Comparison of ENCODE assay signal across 19 cellular contexts in genomic region chr1:201498621-201499020, GRCh38. TPM values are rescaled to one million over a fixed set of nuclear protein-coding genes. Genes with fewer than 3 reads are reported as not detected.
A peak's percentile ranks its signal among the peaks of the same experiment; 100 is the strongest.
DNase-seq lines count a peak whose midpoint lies in the region; ATAC-seq and TF ChIP-seq lines count a peak whose summit lies in the region.
"Had no signal": no experiment of that assay in that cellular context is flagged by ENCODE, and none has a peak within 500 bp of the region (broad histone marks: within the 10 kb centered on the region; RNA-seq: fewer than 3 reads in every experiment).

No MANE protein-coding gene starts in this region.

- H3K9me3 ChIP-seq in Peyer's patch (no peaks in the 10 kb centered on the region), muscle layer of colon (ENCODE audit: low read length) (no peaks in the 10 kb centered on the region)
- H3K9me3 ChIP-seq: adrenal gland, colonic mucosa, HAP-1, heart right ventricle, MG63 had no signal

- H3K4me3 ChIP-seq in Peyer's patch, result no peak overlapping the region
- peak overlapping the region in 1 of 2 donors; percentile 49 for H3K4me3 ChIP-seq in muscle layer of colon (ENCODE audit: low read depth in 1 of 2, low read length in 2 of 2)
- H3K4me3 ChIP-seq: adrenal gland, BLaER1, colonic mucosa, HAP-1, heart right ventricle, MG63 had no signal

- peak overlapping the region; percentile 44 for H3K9ac ChIP-seq in muscle layer of colon (ENCODE audit: low read length)
- H3K9ac ChIP-seq: BLaER1 had no signal

- no peaks in the 10 kb centered on the region for H3K9me3 Mint-ChIP-seq in chondrocyte (ENCODE audit: low read depth)
- H3K9me3 Mint-ChIP-seq: T-helper 2 cell treated with Interferon-gamma antibody and Interleukin-4, amounts not matched to agents 5 μg/mL and 100 μg/mL, for 36 hours had no signal

- H3K4me1 ChIP-seq in Peyer's patch, result peaks cover 0 to 72% (median 0%) of the 10 kb centered on the region in 4 donors
- peaks cover 90% of the 10 kb centered on the region for H3K4me1 ChIP-seq in muscle layer of colon (ENCODE audit: insufficient read depth, low read length)
- H3K4me1 ChIP-seq: colonic mucosa had no signal

- H3K27ac ChIP-seq in Peyer's patch, result peak overlapping the region in 3 of 4 donors; percentile 83 to 96 (median 96)
- H3K27ac ChIP-seq in muscle layer of colon (ENCODE audit: low read depth, low read length), result peak overlapping the region; percentile 99
- peak overlapping the region; percentile 99 for H3K27ac ChIP-seq in temporal lobe (ENCODE audit: low read depth, low read length)
- H3K27ac ChIP-seq: BLaER1 had no signal

- H3K27me3 Mint-ChIP-seq in chondrocyte (ENCODE audit: low read depth), result no peaks in the 10 kb centered on the region

- H3K36me3 ChIP-seq in Peyer's patch, result peaks cover 0 to 24% (median 0%) of the 10 kb centered on the region in 3 donors
- H3K36me3 ChIP-seq in muscle layer of colon (ENCODE audit: insufficient read depth, low read length), result peaks cover 74% of the 10 kb centered on the region
- H3K36me3 ChIP-seq: HAP-1 had no signal

- H3K36me3 Mint-ChIP-seq in chondrocyte (ENCODE audit: low read depth), result no peaks in the 10 kb centered on the region

- DNase-seq in Peyer's patch (no peak), chondrocyte (ENCODE audit: low spot score) (no peak), MV-4-11 (lab: John Stamatoyannopoulos, UW) (no peak), ureter (ENCODE audit: low spot score) (no peak)
- DNase-seq: adrenal gland; colonic mucosa; DMS 273 treated with DMSO at 0.1 percent for 48 hours; heart right ventricle; MG63; NCI-H187; stimulated activated naive CD8-positive, alpha-beta T cell treated with anti-CD3 and anti-CD28 coated beads, Interleukin-15, Interleukin-2, amounts not matched to agents 100 U/mL and 50 U/mL, for 24 hours had no signal

- TF ChIP-seq POLR2A in Peyer's patch (IDR thresholded peaks at IDR 0.05), result no peak

- TF ChIP-seq CTCF in Peyer's patch (IDR thresholded peaks at IDR 0.05) (no peak), chondrocyte (IDR thresholded peaks at IDR 0.05) (peak; percentile 13)

- H3K27me3 ChIP-seq in Peyer's patch (no peaks in the 10 kb centered on the region), muscle layer of colon (ENCODE audit: control insufficient read depth in 1 of 2, insufficient read depth in 2 of 2, low read length in 2 of 2) (no peaks in the 10 kb centered on the region)
- H3K27me3 ChIP-seq: adrenal gland, BLaER1, colonic mucosa, heart right ventricle, MG63 had no signal

- no peak overlapping the region for H3K27ac Mint-ChIP-seq in chondrocyte (ENCODE audit: unreplicated experiment)
- H3K27ac Mint-ChIP-seq: T-helper 2 cell treated with Interferon-gamma antibody and Interleukin-4, amounts not matched to agents 5 μg/mL and 100 μg/mL, for 36 hours had no signal

- H3K4me1 Mint-ChIP-seq in chondrocyte (ENCODE audit: low read depth), result peaks cover 67% of the 10 kb centered on the region

- no peak overlapping the region for H3K4me3 Mint-ChIP-seq in chondrocyte (ENCODE audit: unreplicated experiment)
- H3K4me3 Mint-ChIP-seq: T-helper 2 cell treated with Interferon-gamma antibody and Interleukin-4, amounts not matched to agents 5 μg/mL and 100 μg/mL, for 36 hours had no signal

- ATAC-seq in HG03025 (IDR thresholded peaks at IDR 0.05; ENCODE audit: low FRiP score, unreplicated experiment) (no peak), GM18909 (IDR thresholded peaks at IDR 0.05; ENCODE audit: poor library complexity, unreplicated experiment) (no peak)
- ATAC-seq: esophagus mucosa; heart right ventricle; stimulated activated naive CD8-positive, alpha-beta T cell treated with anti-CD3 and anti-CD28 coated beads, Interleukin-15, Interleukin-2, amounts not matched to agents 100 U/mL and 50 U/mL, for 24 hours had no signal

RNA-seq across cellular contexts. Expression of gene CSRP1, which starts 8.3 kb away (rescaled TPM):
- 100 to 1,000 TPM; 139 to 306 (median 160) TPM for total RNA-seq in Peyer's patch
- total RNA-seq in chondrocyte, result 1.3 to 7.1 TPM (median 5.9 TPM) in 3 replicates
- 23.1 TPM for total RNA-seq in temporal lobe
- total RNA-seq in ureter, result 545 TPM

RNA-seq across cellular contexts. Expression of gene PHLDA3, which starts 29.6 kb away (rescaled TPM):
- total RNA-seq in Peyer's patch (10 to 100 TPM in 1 of 4 donors, 1 to 10 TPM in 3; 4.4 to 43.7 (median 5.2) TPM), chondrocyte (111 to 120 TPM (median 115 TPM) in 3 replicates), temporal lobe (7.1 TPM), ureter (75.4 TPM)

RNA-seq across cellular contexts. Expression of gene NAV1, which starts 40.3 kb away (rescaled TPM):
- total RNA-seq in Peyer's patch, result 10 to 100 TPM in 3 of 4 donors, 1 to 10 TPM in 1; 6.7 to 47.9 (median 14.9) TPM
- 201 to 294 TPM (median 211 TPM) in 3 replicates for total RNA-seq in chondrocyte
- 78.4 TPM for total RNA-seq in temporal lobe
- 49.3 TPM for total RNA-seq in ureter
